8 cellular contexts compared by ENCODE assay signal in the genomic region with DNA sequence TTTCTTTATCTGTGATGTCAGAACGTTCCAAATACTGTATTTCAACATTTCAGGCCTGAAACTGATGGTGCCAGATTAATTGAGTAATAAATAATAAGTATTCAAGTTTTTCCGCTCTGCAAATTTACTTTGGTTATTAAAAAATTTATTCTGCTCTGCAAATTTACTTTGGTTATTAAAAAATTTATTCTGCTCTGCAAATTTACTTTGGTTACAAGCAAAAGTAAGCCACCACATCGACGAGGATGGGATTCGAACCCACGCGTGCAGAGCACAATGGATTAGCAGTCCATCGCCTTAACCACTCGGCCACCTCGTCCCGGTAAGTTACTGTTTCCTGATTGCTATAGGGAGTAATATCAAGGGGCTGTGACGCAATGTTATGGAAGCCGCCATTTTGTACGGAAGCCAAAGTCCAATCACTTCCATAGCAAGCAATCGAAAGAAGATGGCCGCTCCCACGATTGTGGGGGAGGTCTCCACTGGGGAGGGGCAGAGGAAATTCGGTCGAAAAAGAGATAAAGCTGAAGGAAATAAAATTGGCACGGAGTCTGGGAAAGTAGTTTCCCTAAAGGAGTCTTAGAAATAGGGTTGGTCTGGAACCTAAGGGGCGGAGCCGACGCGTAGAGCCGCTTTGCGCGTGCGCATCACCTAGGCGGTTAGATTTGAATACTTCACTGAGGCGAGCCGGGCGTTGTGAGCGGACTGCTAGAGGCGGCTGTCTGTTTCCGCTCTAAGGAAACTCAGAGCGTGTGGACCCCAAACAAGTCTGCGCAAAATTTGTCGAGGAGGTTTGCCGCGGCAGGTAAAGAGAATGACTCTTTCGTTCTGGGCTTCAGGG. TPM values are rescaled to one million over a fixed set of nuclear protein-coding genes. Genes with fewer than 3 reads are reported as not detected.
DNase-seq lines count a peak whose midpoint lies in the region; ATAC-seq and TF ChIP-seq lines count a peak whose summit lies in the region.

A gene with protein sequence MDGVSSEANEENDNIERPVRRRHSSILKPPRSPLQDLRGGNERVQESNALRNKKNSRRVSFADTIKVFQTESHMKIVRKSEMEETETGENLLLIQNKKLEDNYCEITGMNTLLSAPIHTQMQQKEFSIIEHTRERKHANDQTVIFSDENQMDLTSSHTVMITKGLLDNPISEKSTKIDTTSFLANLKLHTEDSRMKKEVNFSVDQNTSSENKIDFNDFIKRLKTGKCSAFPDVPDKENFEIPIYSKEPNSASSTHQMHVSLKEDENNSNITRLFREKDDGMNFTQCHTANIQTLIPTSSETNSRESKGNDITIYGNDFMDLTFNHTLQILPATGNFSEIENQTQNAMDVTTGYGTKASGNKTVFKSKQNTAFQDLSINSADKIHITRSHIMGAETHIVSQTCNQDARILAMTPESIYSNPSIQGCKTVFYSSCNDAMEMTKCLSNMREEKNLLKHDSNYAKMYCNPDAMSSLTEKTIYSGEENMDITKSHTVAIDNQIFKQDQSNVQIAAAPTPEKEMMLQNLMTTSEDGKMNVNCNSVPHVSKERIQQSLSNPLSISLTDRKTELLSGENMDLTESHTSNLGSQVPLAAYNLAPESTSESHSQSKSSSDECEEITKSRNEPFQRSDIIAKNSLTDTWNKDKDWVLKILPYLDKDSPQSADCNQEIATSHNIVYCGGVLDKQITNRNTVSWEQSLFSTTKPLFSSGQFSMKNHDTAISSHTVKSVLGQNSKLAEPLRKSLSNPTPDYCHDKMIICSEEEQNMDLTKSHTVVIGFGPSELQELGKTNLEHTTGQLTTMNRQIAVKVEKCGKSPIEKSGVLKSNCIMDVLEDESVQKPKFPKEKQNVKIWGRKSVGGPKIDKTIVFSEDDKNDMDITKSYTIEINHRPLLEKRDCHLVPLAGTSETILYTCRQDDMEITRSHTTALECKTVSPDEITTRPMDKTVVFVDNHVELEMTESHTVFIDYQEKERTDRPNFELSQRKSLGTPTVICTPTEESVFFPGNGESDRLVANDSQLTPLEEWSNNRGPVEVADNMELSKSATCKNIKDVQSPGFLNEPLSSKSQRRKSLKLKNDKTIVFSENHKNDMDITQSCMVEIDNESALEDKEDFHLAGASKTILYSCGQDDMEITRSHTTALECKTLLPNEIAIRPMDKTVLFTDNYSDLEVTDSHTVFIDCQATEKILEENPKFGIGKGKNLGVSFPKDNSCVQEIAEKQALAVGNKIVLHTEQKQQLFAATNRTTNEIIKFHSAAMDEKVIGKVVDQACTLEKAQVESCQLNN (N-terminal part only) (plus strand): TSS at position 662 of the 841 bp plus-strand sequence. CDS start 8,683 bp downstream, outside the sequence.

- CTCF ChIA-PET in RWPE1 (lab: Yijun Ruan, JAX), result no interaction called here

- H3K79me2 ChIP-seq in fibroblast of lung (ENCODE audit: control insufficient read depth, insufficient read depth, low read length), result peaks cover 38% of the 10 kb centered on the region

- H3K9me3 Mint-ChIP-seq in naive B cell, result no peaks in the 10 kb centered on the region
- H3K9me3 Mint-ChIP-seq in stimulated activated effector memory CD8-positive, alpha-beta T cell treated with anti-CD3 and anti-CD28 coated beads, Interleukin-12 subunit alpha, Interleukin-12 subunit beta, amount 100 ng/mL, for 72 hours, result no peaks in the 10 kb centered on the region

- peak within 1 kb of the TSS; percentile 74 to 99 (median 92) for H3K4me3 ChIP-seq in fibroblast of lung (replicated peaks in 1 of 4; ENCODE audit: control extremely low read depth in 1 of 4, insufficient read depth in 1 of 4, low read depth in 3 of 4, low read length in 4 of 4)

- H3K27ac ChIP-seq in RWPE1, result peak within 1 kb of the TSS; percentile 95
- H3K27ac ChIP-seq in fibroblast of lung (ENCODE audit: insufficient read depth, low read length), result peak within 1 kb of the TSS; percentile 98

- peak within 1 kb of the TSS; percentile 91 for H3K4me2 ChIP-seq in fibroblast of lung (ENCODE audit: extremely low read depth, insufficient read depth, low read length)

- H3K27ac Mint-ChIP-seq in naive B cell, result peak within 1 kb of the TSS; percentile 98 to 100 (median 99)
- H3K27ac Mint-ChIP-seq in stimulated activated effector memory CD8-positive, alpha-beta T cell treated with anti-CD3 and anti-CD28 coated beads, Interleukin-12 subunit alpha, Interleukin-12 subunit beta, amount 100 ng/mL, for 72 hours, result peak within 1 kb of the TSS; percentile 99

- DNase-seq in Daoy (ENCODE audit: low read depth), result peak; percentile 91
- DNase-seq in H4 (ENCODE audit: low spot score), result peak; percentile 90
- DNase-seq in LoVo (ENCODE audit: low spot score), result peak; percentile 94
- DNase-seq in RWPE1 (ENCODE audit: low spot score), result peak; percentile 96
- DNase-seq in activated T-helper 1 cell treated with anti-CD3 and anti-CD28 coated beads, Interleukin-2, amount 50 U/mL, for 16 hours (ENCODE audit: low read depth in 1 of 2, low spot score in 1 of 2), result peak; percentile 77 to 83
- DNase-seq in fibroblast of lung (ENCODE audit: low read depth in 2 of 2), result peak; percentile 85 to 97
- peak; percentile 91 for DNase-seq in naive B cell
- peak; percentile 89 to 99 for DNase-seq in stimulated activated effector memory CD8-positive, alpha-beta T cell treated with anti-CD3 and anti-CD28 coated beads, Interleukin-12 subunit alpha, Interleukin-12 subunit beta, amount 100 ng/mL, for 72 hours (ENCODE audit: low spot score in 2 of 2)

- peak within 1 kb of the TSS; percentile 86 for H2AFZ ChIP-seq in fibroblast of lung (ENCODE audit: low read length)

- H3K4me1 Mint-ChIP-seq in naive B cell, result peaks cover 13 to 33% (median 14%) of the 10 kb centered on the region in 3 donors
- peaks cover 34% of the 10 kb centered on the region for H3K4me1 Mint-ChIP-seq in stimulated activated effector memory CD8-positive, alpha-beta T cell treated with anti-CD3 and anti-CD28 coated beads, Interleukin-12 subunit alpha, Interleukin-12 subunit beta, amount 100 ng/mL, for 72 hours

- H3K4me1 ChIP-seq in fibroblast of lung (ENCODE audit: control insufficient read depth, extremely low read depth, insufficient read depth, low read length), result no peaks in the 10 kb centered on the region

- H3K36me3 ChIP-seq in fibroblast of lung (ENCODE audit: control insufficient read depth, insufficient read depth, low read length), result no peaks in the 10 kb centered on the region

- H3K9me3 ChIP-seq in fibroblast of lung (ENCODE audit: control insufficient read depth, insufficient read depth, low read depth, low read length), result no peaks in the 10 kb centered on the region

- no peaks in the 10 kb centered on the region for H3K27me3 Mint-ChIP-seq in naive B cell

- H3K36me3 Mint-ChIP-seq in naive B cell, result no peaks in the 10 kb centered on the region
- H3K36me3 Mint-ChIP-seq in stimulated activated effector memory CD8-positive, alpha-beta T cell treated with anti-CD3 and anti-CD28 coated beads, Interleukin-12 subunit alpha, Interleukin-12 subunit beta, amount 100 ng/mL, for 72 hours, result peaks cover 25% of the 10 kb centered on the region

- POLR2A ChIA-PET in RWPE1 (lab: Yijun Ruan, JAX; ENCODE audit: low non-redundant PET), result no interaction called here

- H4K20me1 ChIP-seq in fibroblast of lung (ENCODE audit: control insufficient read depth, extremely low read depth, insufficient read depth, low read length), result no peaks in the 10 kb centered on the region

- H3K4me3 Mint-ChIP-seq in naive B cell, result peak within 1 kb of the TSS; percentile 83 to 99 (median 96)
- H3K4me3 Mint-ChIP-seq in stimulated activated effector memory CD8-positive, alpha-beta T cell treated with anti-CD3 and anti-CD28 coated beads, Interleukin-12 subunit alpha, Interleukin-12 subunit beta, amount 100 ng/mL, for 72 hours, result peak within 1 kb of the TSS; percentile 83

- H3K27me3 ChIP-seq in fibroblast of lung (ENCODE audit: control insufficient read depth, insufficient read depth, low read length), result no peaks in the 10 kb centered on the region

- H3K9ac ChIP-seq in fibroblast of lung (ENCODE audit: insufficient read depth, low read length), result peak within 1 kb of the TSS; percentile 93

- peak; percentile 82 for ATAC-seq in naive B cell (ENCODE audit: low read depth in 2 of 2)
- peak; percentile 90 for ATAC-seq in stimulated activated effector memory CD8-positive, alpha-beta T cell treated with anti-CD3 and anti-CD28 coated beads, Interleukin-12 subunit alpha, Interleukin-12 subunit beta, amount 100 ng/mL, for 72 hours

- TF ChIP-seq CTCF in RWPE1 (conservative IDR thresholded peaks at IDR 0.05; ENCODE audit: low read depth), result no peak
- TF ChIP-seq CTCF in fibroblast of lung (conservative IDR thresholded peaks at IDR 0.05 in 1 of 2, IDR thresholded peaks at IDR 0.05 in 1 of 2; ENCODE audit: low read depth in 1 of 2, low read length in 2 of 2), result no peak

RNA-seq across cellular contexts. Expression of the gene that starts here (rescaled TPM):
- total RNA-seq in Daoy (2014; rRNA removed; shearing (Covaris generic)), result 43.4 and 44.6 TPM in 2 replicates
- total RNA-seq in H4 (2014; rRNA removed; shearing (Covaris generic)), result 18.3 and 18.8 TPM in 2 replicates
- 2.1 and 5.0 TPM in 2 replicates for total RNA-seq in fibroblast of lung
- polyA plus RNA-seq in fibroblast of lung, result 3.9 and 14.5 TPM in 2 replicates
- 2.4 and 6.8 TPM in 2 replicates for polyA plus RNA-seq in fibroblast of lung (2012)
- polyA minus RNA-seq in fibroblast of lung (ENCODE audit: low replicate concordance), result 0.75 and 1.9 TPM in 2 replicates
- 1 to 10 TPM in 5 of 6 donors, under 1 TPM in 1; 0.96 to 2.1 (median 1.5) TPM for polyA plus RNA-seq in naive B cell (ENCODE audit: low read depth in 6 of 6)

Comparison
In these comparisons a context has a peak if more than half of its experiments do, and no peak if none do; other contexts are left out.
1. Peak in every context shown above with its lines: DNase-seq, ATAC-seq, H3K4me3 ChIP-seq and H3K27ac ChIP-seq.